Comparison of ENCODE assay signal across 8 cellular contexts in genomic region chr11:58675344-58676155, GRCh38. TPM values are rescaled to one million over a fixed set of nuclear protein-coding genes. Genes with fewer than 3 reads are reported as not detected.
DNase-seq lines count a peak whose midpoint lies in the region; ATAC-seq lines count a peak whose summit lies in the region.

No MANE protein-coding gene starts in this region.

- DNase-seq in AG20443 (ENCODE audit: low spot score) (peak; percentile 93), NCI-H345 (lab: John Stamatoyannopoulos, UW) (peak; percentile 65), middle frontal gyrus (ENCODE audit: extremely low spot score, low spot score) (peak; percentile 56)
- DNase-seq in activated CD4-positive, alpha-beta memory T cell treated with anti-CD3 and anti-CD28 coated beads, Interleukin-2, amount 10 ng/mL, durations not matched to agents 7 days and 5 days = peak; percentile 73
- DNase-seq in effector memory CD8-positive, alpha-beta T cell = peak; percentile 63 to 68 (median 65)
- peak; percentile 45 to 61 for DNase-seq in stimulated activated CD8-positive, alpha-beta memory T cell treated with anti-CD3 and anti-CD28 coated beads, Interleukin-4, amount 100 ng/mL, for 1 hour (ENCODE audit: low read depth in 2 of 2, low spot score in 1 of 2)

- H3K4me1 Mint-ChIP-seq in activated CD4-positive, alpha-beta memory T cell treated with anti-CD3 and anti-CD28 coated beads, Interleukin-2, amount 10 ng/mL, durations not matched to agents 7 days and 5 days = no peaks in the 10 kb centered on the region
- no peaks in the 10 kb centered on the region for H3K4me1 Mint-ChIP-seq in effector memory CD8-positive, alpha-beta T cell (ENCODE audit: low read depth in 2 of 2)

- ATAC-seq in GM18508 (IDR thresholded peaks at IDR 0.05; ENCODE audit: insufficient read depth, unreplicated experiment) (peak; percentile 90), HG03045 (IDR thresholded peaks at IDR 0.05; ENCODE audit: unreplicated experiment) (peak; percentile 81)
- peak; percentile 76 for ATAC-seq in effector memory CD8-positive, alpha-beta T cell (replicated peaks)

- H3K36me3 Mint-ChIP-seq in activated CD4-positive, alpha-beta memory T cell treated with anti-CD3 and anti-CD28 coated beads, Interleukin-2, amount 10 ng/mL, durations not matched to agents 7 days and 5 days (ENCODE audit: low read depth) = no peaks in the 10 kb centered on the region
- no peaks in the 10 kb centered on the region for H3K36me3 Mint-ChIP-seq in effector memory CD8-positive, alpha-beta T cell (ENCODE audit: insufficient read depth)

- no peak overlapping the region for H3K4me3 Mint-ChIP-seq in activated CD4-positive, alpha-beta memory T cell treated with anti-CD3 and anti-CD28 coated beads, Interleukin-2, amount 10 ng/mL, durations not matched to agents 7 days and 5 days
- no peak overlapping the region for H3K4me3 Mint-ChIP-seq in effector memory CD8-positive, alpha-beta T cell

- H3K9me3 Mint-ChIP-seq in activated CD4-positive, alpha-beta memory T cell treated with anti-CD3 and anti-CD28 coated beads, Interleukin-2, amount 10 ng/mL, durations not matched to agents 7 days and 5 days = no peaks in the 10 kb centered on the region
- H3K9me3 Mint-ChIP-seq in effector memory CD8-positive, alpha-beta T cell = no peaks in the 10 kb centered on the region

- CTCF ChIA-PET in activated CD4-positive, alpha-beta memory T cell treated with anti-CD3 and anti-CD28 coated beads, Interleukin-2, amount 10 ng/mL, durations not matched to agents 7 days and 5 days (lab: Charles Lee) = interaction anchor here (1.0 to 1.4 kb wide), 3 partner anchors 10 to 483 kb away, joined by 3 to 5 read pairs (median 4); no protein-coding TSS in a partner anchor

- POLR2A ChIA-PET in activated CD4-positive, alpha-beta memory T cell treated with anti-CD3 and anti-CD28 coated beads, Interleukin-2, amount 10 ng/mL, durations not matched to agents 7 days and 5 days (lab: Charles Lee) = no interaction called here

- H3K27me3 Mint-ChIP-seq in activated CD4-positive, alpha-beta memory T cell treated with anti-CD3 and anti-CD28 coated beads, Interleukin-2, amount 10 ng/mL, durations not matched to agents 7 days and 5 days = peaks cover 10% of the 10 kb centered on the region
- peaks cover 14 to 24% of the 10 kb centered on the region in 2 donors for H3K27me3 Mint-ChIP-seq in effector memory CD8-positive, alpha-beta T cell

- no peak overlapping the region for H3K27ac Mint-ChIP-seq in activated CD4-positive, alpha-beta memory T cell treated with anti-CD3 and anti-CD28 coated beads, Interleukin-2, amount 10 ng/mL, durations not matched to agents 7 days and 5 days
- no peak overlapping the region for H3K27ac Mint-ChIP-seq in effector memory CD8-positive, alpha-beta T cell

RNA-seq across cellular contexts. Expression of gene CNTF, which starts 53.1 kb away (rescaled TPM):
- 1 to 10 TPM; 2.3 to 2.4 TPM for total RNA-seq in activated CD4-positive, alpha-beta memory T cell treated with anti-CD3 and anti-CD28 coated beads, Interleukin-2, amount 10 ng/mL, durations not matched to agents 7 days and 5 days

RNA-seq across cellular contexts. Expression of gene GLYAT, which starts 56.2 kb away (rescaled TPM):
- total RNA-seq in activated CD4-positive, alpha-beta memory T cell treated with anti-CD3 and anti-CD28 coated beads, Interleukin-2, amount 10 ng/mL, durations not matched to agents 7 days and 5 days = not detected

Comparison
In these comparisons a context has a peak if more than half of its experiments do, and no peak if none do; other contexts are left out.
1. Peak in every context shown above with its lines: DNase-seq and ATAC-seq.